In the genomic region with DNA sequence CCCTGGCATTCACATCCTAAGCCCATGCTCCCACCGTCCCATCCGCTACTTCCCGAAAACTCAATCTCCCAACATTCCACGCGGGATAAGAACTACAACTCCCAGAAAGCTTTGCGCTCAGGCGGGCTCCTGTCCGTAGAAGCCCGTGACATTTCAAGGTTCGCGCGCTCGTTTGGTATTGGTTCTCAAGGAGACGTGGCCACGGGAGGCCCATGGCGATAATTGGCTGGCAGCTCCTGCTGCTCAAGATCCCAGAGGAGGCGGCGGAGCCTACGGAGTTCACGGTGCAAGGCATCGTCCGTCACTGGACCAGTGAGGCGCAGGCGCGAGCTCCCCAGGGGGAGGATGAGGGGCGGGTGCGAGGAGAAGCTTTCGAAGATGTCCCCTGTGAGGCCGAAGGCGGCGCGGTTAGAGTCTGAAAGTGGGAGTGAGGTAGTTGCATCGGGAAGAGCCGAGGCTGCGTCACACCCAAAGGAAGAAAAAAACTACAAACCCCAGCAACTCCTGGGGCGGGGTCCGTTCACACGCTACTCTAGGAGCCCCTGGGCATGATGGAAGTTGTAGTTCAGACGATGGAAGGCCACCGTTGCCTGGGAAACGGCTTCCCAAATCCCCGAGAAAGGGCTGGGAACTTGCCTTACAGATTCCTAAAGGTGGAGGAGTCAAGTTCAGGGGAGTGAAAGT, we compare ENCODE assay signal across 8 cellular contexts. TPM values are rescaled to one million over a fixed set of nuclear protein-coding genes. Genes with fewer than 3 reads are reported as not detected.
DNase-seq lines count a peak whose midpoint lies in the region; ATAC-seq and TF ChIP-seq lines count a peak whose summit lies in the region.

No MANE protein-coding gene starts in this region.

- peaks cover 31 to 52% of the 10 kb centered on the region in 2 donors for H3K4me1 ChIP-seq in adrenal gland (replicated peaks in 1 of 2)
- H3K4me1 ChIP-seq in right atrium auricular region: peaks cover 0 to 61% of the 10 kb centered on the region in 2 donors
- peaks cover 0 to 11% of the 10 kb centered on the region in 2 donors for H3K4me1 ChIP-seq in uterus

- DNase-seq in GM12865 (ENCODE audit: low read depth) (peak; percentile 98), NCI-H1417 treated with DMSO at 0.1 percent for 48 hours (lab: John Stamatoyannopoulos, UW) (peak; percentile 95), SW 1271 (lab: John Stamatoyannopoulos, UW) (peak; percentile 90 to 94), adrenal gland (peak; percentile 99 to 100 (median 100)), right atrium auricular region (ENCODE audit: low spot score) (peak; percentile 99), pulmonary artery endothelial cell (ENCODE audit: low read depth, low spot score) (peak; percentile 60), uterus (peak; percentile 98 to 100)

- no peaks in the 10 kb centered on the region for H3K9me3 ChIP-seq in adrenal gland (replicated peaks in 1 of 3)
- H3K9me3 ChIP-seq in right atrium auricular region: no peaks in the 10 kb centered on the region
- H3K9me3 ChIP-seq in uterus: no peaks in the 10 kb centered on the region

- TF ChIP-seq POLR2A in adrenal gland (IDR thresholded peaks at IDR 0.05): peak in 1 of 2 donors; percentile 44
- TF ChIP-seq POLR2A in uterus (IDR thresholded peaks at IDR 0.05): peak in 1 of 2 donors; percentile 34

- H3K27me3 ChIP-seq in adrenal gland: no peaks in the 10 kb centered on the region
- H3K27me3 ChIP-seq in right atrium auricular region: no peaks in the 10 kb centered on the region
- H3K27me3 ChIP-seq in uterus: no peaks in the 10 kb centered on the region

- H3K36me3 ChIP-seq in adrenal gland (replicated peaks in 1 of 2): no peaks in the 10 kb centered on the region
- no peaks in the 10 kb centered on the region for H3K36me3 ChIP-seq in right atrium auricular region
- no peaks in the 10 kb centered on the region for H3K36me3 ChIP-seq in uterus

- intact Hi-C loops in adrenal gland (cut with DNase I): no loop called here
- intact Hi-C loops in uterus (cut with DNase I; ENCODE audit: low total_unique reads): no loop called here

- H3K27ac ChIP-seq in adrenal gland: peak overlapping the region; percentile 63 to 94 (median 90)
- peak overlapping the region; percentile 80 to 89 for H3K27ac ChIP-seq in right atrium auricular region
- peak overlapping the region; percentile 93 to 96 for H3K27ac ChIP-seq in uterus

- peak; percentile 83 for ATAC-seq in HG02759 (IDR thresholded peaks at IDR 0.05; ENCODE audit: unreplicated experiment)

- H3K4me3 ChIP-seq in GM12865 (ENCODE audit: low read depth, low read length): peak overlapping the region; percentile 57
- peak overlapping the region in 3 of 4 donors; percentile 13 to 65 (median 18) for H3K4me3 ChIP-seq in adrenal gland
- peak overlapping the region; percentile 35 to 55 for H3K4me3 ChIP-seq in right atrium auricular region
- peak overlapping the region; percentile 51 to 64 for H3K4me3 ChIP-seq in uterus

- WGBS in adrenal gland, 4 donors: 11 to 26% (median 14%) methylated on average over 24 to 42 of the region's 42 CpGs

- TF ChIP-seq CTCF in GM12865 (IDR thresholded peaks at IDR 0.05; ENCODE audit: insufficient read depth, low read depth, low read length, missing control alignments): no peak
- peak in 1 of 6 experiments; percentile 6 for TF ChIP-seq CTCF in adrenal gland (IDR thresholded peaks at IDR 0.05)
- no peak for TF ChIP-seq CTCF in right atrium auricular region (IDR thresholded peaks at IDR 0.05)
- TF ChIP-seq CTCF in uterus (IDR thresholded peaks at IDR 0.05): peak in 1 of 4 experiments; percentile 14

RNA-seq across cellular contexts. Expression of a gene that starts 1.2 kb away (rescaled TPM):
- total RNA-seq in adrenal gland (10 to 100 TPM in 7 of 8 donors, 1 to 10 TPM in 1; 9.4 to 45.9 (median 26.4) TPM), right atrium auricular region (1 to 10 TPM in 1 of 2 donors, under 1 TPM in 1; 0.70 to 2.4 TPM), pulmonary artery endothelial cell (0.14 and 0.20 TPM in 2 replicates), uterus (10 to 100 TPM in 1 of 4 donors, 1 to 10 TPM in 1, under 1 TPM in 1, not detected in 1; 0.26 to 24.2 (median 3.0) TPM)
- 10 to 100 TPM in 2 of 3 donors, 1 to 10 TPM in 1; 8.9 to 57.9 (median 31.9) TPM for polyA plus RNA-seq in adrenal gland

RNA-seq across cellular contexts. Expression of a gene that starts 19.7 kb away (rescaled TPM):
- total RNA-seq in adrenal gland (10 to 100 TPM; 13.3 to 23.1 (median 16.7) TPM), right atrium auricular region (10 to 100 TPM; 13.6 to 22.9 TPM), pulmonary artery endothelial cell (70.1 and 71.7 TPM in 2 replicates), uterus (100 to 1,000 TPM in 1 of 4 donors, 10 to 100 TPM in 2, 1 to 10 TPM in 1; 5.9 to 105 (median 31.9) TPM)
- polyA plus RNA-seq in adrenal gland: 10 to 100 TPM in 2 of 3 donors, 1 to 10 TPM in 1; 5.1 to 38.9 (median 34.6) TPM

RNA-seq across cellular contexts. Expression of a gene that starts 25.0 kb away (rescaled TPM):
- not detected for total RNA-seq in adrenal gland
- polyA plus RNA-seq in adrenal gland: under 1 TPM in 2 of 3 donors, not detected in 1; 0.03 to 0.24 TPM
- not detected for total RNA-seq in right atrium auricular region
- not detected in 2 replicates for total RNA-seq in pulmonary artery endothelial cell
- total RNA-seq in uterus: 1 to 10 TPM in 1 of 4 donors, not detected in 3; 1.0 TPM

RNA-seq across cellular contexts. Expression of a gene that starts 26.0 kb away (rescaled TPM):
- 1 to 10 TPM in 3 of 8 donors, under 1 TPM in 2, not detected in 3; 0.70 to 2.9 (median 1.8) TPM for total RNA-seq in adrenal gland
- polyA plus RNA-seq in adrenal gland: 1 to 10 TPM in 2 of 3 donors, under 1 TPM in 1; 0.59 to 1.2 (median 1.2) TPM
- total RNA-seq in right atrium auricular region: not detected
- 0.28 and 0.33 TPM in 2 replicates for total RNA-seq in pulmonary artery endothelial cell
- total RNA-seq in uterus: 1 to 10 TPM in 1 of 4 donors, under 1 TPM in 1, not detected in 2; under 0.01 to 2.3 TPM

RNA-seq across cellular contexts. Expression of a gene that starts 31.7 kb away (rescaled TPM):
- total RNA-seq in adrenal gland (1 to 10 TPM; 1.4 to 4.5 (median 2.4) TPM), right atrium auricular region (1 to 10 TPM; 3.1 to 3.3 TPM), pulmonary artery endothelial cell (8.0 and 10.3 TPM in 2 replicates), uterus (10 to 100 TPM in 1 of 4 donors, 1 to 10 TPM in 3; 1.5 to 17.7 (median 4.4) TPM)
- 1 to 10 TPM; 1.2 to 1.9 (median 1.7) TPM for polyA plus RNA-seq in adrenal gland

Comparison
In these comparisons a context has a peak if more than half of its experiments do, and no peak if none do; other contexts are left out.
1. Peak in every context shown above with its lines: DNase-seq, ATAC-seq, H3K4me3 ChIP-seq and H3K27ac ChIP-seq.